In the genomic region with DNA sequence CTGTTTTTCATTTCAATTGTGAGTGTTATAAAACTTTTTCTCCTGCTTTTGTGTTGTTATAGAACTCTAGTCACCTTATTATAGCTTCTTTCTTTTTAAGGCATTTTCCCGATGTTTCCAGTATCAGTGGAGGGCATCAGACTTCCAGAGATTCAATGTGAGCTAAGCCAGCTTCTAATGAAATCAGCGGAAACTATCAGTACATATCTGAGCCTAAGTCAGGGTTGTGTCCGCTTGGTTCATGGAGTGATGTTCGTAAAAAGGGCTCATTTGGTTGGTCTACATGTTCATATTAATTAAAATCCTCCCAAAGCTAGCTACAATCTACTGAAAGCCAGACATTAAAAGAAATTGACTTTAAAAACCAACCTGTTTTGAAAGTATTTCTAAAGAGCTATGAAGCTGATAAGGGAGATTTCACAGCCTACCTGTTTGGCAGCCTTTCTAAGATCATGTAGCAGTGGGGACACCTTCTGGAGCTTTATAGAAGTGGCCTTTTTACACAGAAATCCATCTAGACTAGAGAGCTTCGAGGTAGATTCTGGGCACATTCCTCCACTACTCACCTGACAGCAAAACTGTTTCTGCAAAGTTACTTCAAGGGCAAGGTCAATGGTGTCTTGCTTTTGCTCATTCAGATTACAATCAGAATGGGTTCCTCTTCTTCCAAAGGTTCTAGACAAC, we compare ENCODE assay signal across 8 cellular contexts.
A peak's percentile ranks its signal among the peaks of the same experiment; 100 is the strongest.
DNase-seq lines count a peak whose midpoint lies in the region; ATAC-seq and TF ChIP-seq lines count a peak whose summit lies in the region.
"Not testable (repeated sequence)": the region's sequence is repeated elsewhere in the genome, so short reads cannot be mapped to it uniquely, and the experiment has no call there.

No MANE protein-coding gene starts in this region.

- not testable (repeated sequence) for H3K9ac ChIP-seq in smooth muscle cell (ENCODE audit: low read depth)

- H3K36me3 Mint-ChIP-seq in activated CD8-positive, alpha-beta T cell treated with anti-CD3 and anti-CD28 coated beads, Interleukin-2, amount 10 ng/mL, durations not matched to agents 7 days and 5 days (ENCODE audit: low read depth) = not testable (repeated sequence)

- not testable (repeated sequence) for H3K9me3 Mint-ChIP-seq in activated CD8-positive, alpha-beta T cell treated with anti-CD3 and anti-CD28 coated beads, Interleukin-2, amount 10 ng/mL, durations not matched to agents 7 days and 5 days (ENCODE audit: insufficient read depth)

- DNase-seq in COLO668 (lab: John Stamatoyannopoulos, UW; ENCODE audit: unreplicated experiment) (peak; percentile 28), NCI-H2029 (lab: John Stamatoyannopoulos, UW) (peak; percentile 5), OCI-LY7 (ENCODE audit: low spot score) (peak; percentile 13), epithelial cell of esophagus (ENCODE audit: low read depth) (peak; percentile 56)
- DNase-seq in HFF-Myc (ENCODE audit: extremely low read depth, low read depth); left lobe of liver (ENCODE audit: low spot score); smooth muscle cell (lab: John Stamatoyannopoulos, UW; ENCODE audit: unreplicated experiment): not testable (repeated sequence)
- peak; percentile 34 for DNase-seq in activated CD8-positive, alpha-beta T cell treated with anti-CD3 and anti-CD28 coated beads, Interleukin-2, amount 10 ng/mL, durations not matched to agents 7 days and 5 days

- BruUV-seq in OCI-LY7 (replicated peaks; lab: Mats Ljungman, UMichigan) = not testable (repeated sequence)

- peak; percentile 13 for TF ChIP-seq CTCF in HFF-Myc (IDR thresholded peaks at IDR 0.05; ENCODE audit: low read depth, low read length, missing control alignments)
- TF ChIP-seq CTCF in OCI-LY7 (conservative IDR thresholded peaks at IDR 0.05; ENCODE audit: low read length) = not testable (repeated sequence)
- peak; percentile 29 for TF ChIP-seq CTCF in epithelial cell of esophagus (IDR thresholded peaks at IDR 0.05; ENCODE audit: insufficient read depth, low read depth, low read length, missing control alignments)
- TF ChIP-seq CTCF in smooth muscle cell (IDR thresholded peaks at IDR 0.05; ENCODE audit: borderline replicate concordance, insufficient read depth, poor library complexity, severe bottlenecking) = peak; percentile 42

- H3K9me3 ChIP-seq in OCI-LY7 (ENCODE audit: low read length); smooth muscle cell (replicated peaks; ENCODE audit: low read depth): not testable (repeated sequence)

- peak; percentile 64 for ATAC-seq in activated CD8-positive, alpha-beta T cell treated with anti-CD3 and anti-CD28 coated beads, Interleukin-2, amount 10 ng/mL, durations not matched to agents 7 days and 5 days
- peak; percentile 97 for ATAC-seq in left lobe of liver

- CTCF ChIA-PET in OCI-LY7 (lab: Charles Lee; ENCODE audit: unreplicated experiment); activated CD8-positive, alpha-beta T cell treated with anti-CD3 and anti-CD28 coated beads, Interleukin-2, amount 10 ng/mL, durations not matched to agents 7 days and 5 days (lab: Charles Lee): not testable (repeated sequence)

- not testable (repeated sequence) for H3K9me2 ChIP-seq in OCI-LY7 (ENCODE audit: insufficient read depth, low read length)

- POLR2A ChIA-PET in OCI-LY7 (lab: Charles Lee); activated CD8-positive, alpha-beta T cell treated with anti-CD3 and anti-CD28 coated beads, Interleukin-2, amount 10 ng/mL, durations not matched to agents 7 days and 5 days (lab: Charles Lee): not testable (repeated sequence)

- not testable (repeated sequence) for H3K36me3 ChIP-seq in OCI-LY7 (ENCODE audit: insufficient read depth, low read length); smooth muscle cell (ENCODE audit: low read depth)

- not testable (repeated sequence) for H3K27ac ChIP-seq in OCI-LY7 (ENCODE audit: low read depth, low read length, poor library complexity, severe bottlenecking); smooth muscle cell (ENCODE audit: low read depth)

- not testable (repeated sequence) for H2AFZ ChIP-seq in OCI-LY7 (ENCODE audit: low read length); smooth muscle cell (ENCODE audit: low read depth)

- 73% methylated on average over 5 of the region's 5 CpGs for WGBS in smooth muscle cell (ENCODE audit: low lambda C conversion rate)

- intact Hi-C loops in OCI-LY7 (cut with micrococcal nuclease; ENCODE audit: unreplicated experiment) = not testable (repeated sequence)

- H3K79me2 ChIP-seq in OCI-LY7 (ENCODE audit: insufficient read depth, low read depth, low read length); smooth muscle cell (ENCODE audit: low read depth): not testable (repeated sequence)

- not testable (repeated sequence) for H3K4me2 ChIP-seq in OCI-LY7 (ENCODE audit: low read length); smooth muscle cell

- H3K4me3 ChIP-seq in HFF-Myc (replicated peaks; ENCODE audit: low read depth, low read length); OCI-LY7 (ENCODE audit: low read depth, low read length, poor library complexity, severe bottlenecking); epithelial cell of esophagus (ENCODE audit: low read length); smooth muscle cell: not testable (repeated sequence)

- not testable (repeated sequence) for H3F3A ChIP-seq in smooth muscle cell (ENCODE audit: low read depth)

- not testable (repeated sequence) for H3K4me1 Mint-ChIP-seq in activated CD8-positive, alpha-beta T cell treated with anti-CD3 and anti-CD28 coated beads, Interleukin-2, amount 10 ng/mL, durations not matched to agents 7 days and 5 days (ENCODE audit: low read depth)

- not testable (repeated sequence) for H3K27ac Mint-ChIP-seq in activated CD8-positive, alpha-beta T cell treated with anti-CD3 and anti-CD28 coated beads, Interleukin-2, amount 10 ng/mL, durations not matched to agents 7 days and 5 days

- H4K20me1 ChIP-seq in OCI-LY7 (ENCODE audit: insufficient read depth, low read length); smooth muscle cell (ENCODE audit: low read depth): not testable (repeated sequence)

- H3K4me3 Mint-ChIP-seq in activated CD8-positive, alpha-beta T cell treated with anti-CD3 and anti-CD28 coated beads, Interleukin-2, amount 10 ng/mL, durations not matched to agents 7 days and 5 days = not testable (repeated sequence)

- not testable (repeated sequence) for H3K27me3 ChIP-seq in smooth muscle cell (ENCODE audit: low read depth)

- H3K4me1 ChIP-seq in OCI-LY7 (ENCODE audit: insufficient read depth, low read length, poor library complexity, severe bottlenecking); smooth muscle cell (ENCODE audit: low read depth): not testable (repeated sequence)

- not testable (repeated sequence) for H3K27me3 Mint-ChIP-seq in activated CD8-positive, alpha-beta T cell treated with anti-CD3 and anti-CD28 coated beads, Interleukin-2, amount 10 ng/mL, durations not matched to agents 7 days and 5 days (ENCODE audit: low read depth)
